ENCODE assay signal across 16 cellular contexts in the genomic region with DNA sequence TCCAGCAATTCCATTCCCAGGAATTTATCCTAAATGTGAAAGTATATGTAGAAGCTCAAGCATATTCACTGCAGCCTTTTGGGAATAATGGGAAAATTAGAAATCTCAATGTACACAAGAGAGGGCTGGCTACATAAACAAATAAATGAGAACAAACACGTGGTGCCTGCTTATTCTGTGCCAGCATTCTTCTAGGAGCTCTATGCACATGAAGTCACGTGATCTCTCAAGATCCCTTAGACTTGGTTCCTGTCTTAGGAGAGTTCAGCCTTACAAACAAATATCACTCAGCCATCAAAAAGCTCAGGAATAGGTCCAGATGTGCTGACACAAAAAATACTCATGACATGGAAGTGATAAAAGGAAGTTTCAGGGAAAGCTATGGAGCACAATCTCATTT.
DNase-seq lines count a peak whose midpoint lies in the region; ATAC-seq, FAIRE-seq and TF ChIP-seq lines count a peak whose summit lies in the region.
"Had no signal": no experiment of that assay in that cellular context is flagged by ENCODE, and none has a peak within 500 bp of the region (broad histone marks: within the 10 kb centered on the region; RNA-seq: fewer than 3 reads in every experiment).

No MANE protein-coding gene starts in this region.

- TF ChIP-seq EP300 in HepG2 (IDR thresholded peaks at IDR 0.05; ENCODE audit: low read depth in 2 of 2, low read length in 2 of 2) (no peak), HepG2 (CRISPR knock-in tag; IDR thresholded peaks at IDR 0.05; ENCODE audit: borderline replicate concordance) (no peak)

- 29% methylated on average over 2 of the region's 2 CpGs for WGBS in HepG2 (ENCODE audit: low lambda C conversion rate)
- WGBS in right lobe of liver (ENCODE audit: insufficient coverage, low coverage, low lambda C conversion rate, missing lambda C conversion rate): 37% methylated on average over 2 of the region's 2 CpGs

- ATAC-seq in HepG2 (no peak), right lobe of liver (no peak)
- ATAC-seq: HCT116 had no signal

- H3K4me1 ChIP-seq in HepG2 (ENCODE audit: insufficient read depth, low read length): peaks cover 27% of the 10 kb centered on the region
- H3K4me1 ChIP-seq in right lobe of liver: no peaks in the 10 kb centered on the region
- H3K4me1 ChIP-seq in uterus: no peaks in the 10 kb centered on the region

- CTCF ChIA-PET in HepG2 (lab: Yijun Ruan, JAX; ENCODE audit: low intra/inter-chr PET ratio, low total read pairs): no interaction called here

- no peak for TF ChIP-seq CTCF in HepG2 (CRISPR knock-in tag; IDR thresholded peaks at IDR 0.05)
- no peak for TF ChIP-seq CTCF in right lobe of liver (IDR thresholded peaks at IDR 0.05)
- TF ChIP-seq CTCF in choroid plexus epithelial cell (conservative IDR thresholded peaks at IDR 0.05; ENCODE audit: low read depth, low read length): no peak
- no peak for TF ChIP-seq CTCF in foreskin fibroblast (IDR thresholded peaks at IDR 0.05; ENCODE audit: low read depth, low read length)
- no peak for TF ChIP-seq CTCF in uterus (IDR thresholded peaks at IDR 0.05)

- H3K4me3 ChIP-seq in HepG2 (replicated peaks in 1 of 3; ENCODE audit: insufficient read depth in 1 of 3, low read depth in 2 of 3, low read length in 3 of 3) (no peak overlapping the region), right lobe of liver (no peak overlapping the region), choroid plexus epithelial cell (ENCODE audit: low read depth, low read length) (no peak overlapping the region), foreskin fibroblast (ENCODE audit: low read depth in 1 of 2, low read length in 2 of 2) (no peak overlapping the region), uterus (no peak overlapping the region)
- H3K4me3 ChIP-seq: BLaER1 had no signal

- DNase-seq in HepG2 (ENCODE audit: low spot score): no peak
- no peak for DNase-seq in right lobe of liver
- DNase-seq in choroid plexus epithelial cell (ENCODE audit: low read depth): peak; percentile 45
- DNase-seq in foreskin fibroblast: peak; percentile 6 to 20
- no peak for DNase-seq in epidermal melanocyte (ENCODE audit: insufficient read length, low spot score)
- DNase-seq in head of caudate nucleus: no peak
- no peak for DNase-seq in EL
- DNase-seq in uterus: no peak
- DNase-seq: AML-193; CD4-positive, CD25-positive, alpha-beta regulatory T cell; DMS53 had no signal

- H3K36me3 ChIP-seq in HepG2 (replicated peaks in 1 of 2; ENCODE audit: control insufficient read depth in 1 of 2, insufficient read depth in 2 of 2, low read length in 2 of 2) (no peaks in the 10 kb centered on the region), right lobe of liver (no peaks in the 10 kb centered on the region), uterus (no peaks in the 10 kb centered on the region)
- H3K36me3 ChIP-seq: BLaER1 had no signal

- no peaks in the 10 kb centered on the region for H3K79me2 ChIP-seq in HepG2 (ENCODE audit: insufficient read depth, low read length)

- POLR2A ChIA-PET in HepG2 (lab: Yijun Ruan, JAX): no interaction called here

- in situ Hi-C loops in HepG2 (cut with HindIII; ENCODE audit: extremely low pct_ligation_motif_present, low pct_unique_long_range_greater_than_20kb): no loop called here

- H3K27ac ChIP-seq in HepG2 (ENCODE audit: extremely low read length, insufficient read depth, low read length): no peak overlapping the region
- H3K27ac ChIP-seq in right lobe of liver: no peak overlapping the region
- H3K27ac ChIP-seq in uterus: no peak overlapping the region
- H3K27ac ChIP-seq: 22Rv1, BLaER1 had no signal

- H3K27me3 ChIP-seq in HepG2 (ENCODE audit: control insufficient read depth in 1 of 2, insufficient read depth in 2 of 2, low read length in 2 of 2): no peaks in the 10 kb centered on the region; a peak in 1 of 5 replicates
- H3K27me3 ChIP-seq in right lobe of liver: no peaks in the 10 kb centered on the region
- no peaks in the 10 kb centered on the region for H3K27me3 ChIP-seq in uterus
- H3K27me3 ChIP-seq: BLaER1 had no signal

- H2AFZ ChIP-seq in HepG2 (ENCODE audit: low read length): no peak overlapping the region

- TF ChIP-seq POLR2A in HepG2 (IDR thresholded peaks at IDR 0.05; ENCODE audit: insufficient read depth in 1 of 2, low read depth in 2 of 2, low read length in 2 of 2) (no peak), right lobe of liver (IDR thresholded peaks at IDR 0.05) (no peak), uterus (IDR thresholded peaks at IDR 0.05) (no peak)

- no peaks in the 10 kb centered on the region for H4K20me1 ChIP-seq in HepG2 (ENCODE audit: insufficient read depth, low read length)
- H4K20me1 ChIP-seq: BLaER1 had no signal

- intact Hi-C loops in HepG2 (cut with micrococcal nuclease; ENCODE audit: unreplicated experiment): no loop called here
- intact Hi-C loops in right lobe of liver (cut with DNase I): no loop called here
- intact Hi-C loops in head of caudate nucleus (cut with DNase I): no loop called here
- intact Hi-C loops in uterus (cut with DNase I; ENCODE audit: low total_unique reads): no loop called here

- H3K4me2 ChIP-seq in HepG2 (ENCODE audit: low read depth, low read length): no peak overlapping the region
- H3K4me2 ChIP-seq: BLaER1 had no signal

- H3K9me3 ChIP-seq in HepG2 (ENCODE audit: low read length) (no peaks in the 10 kb centered on the region), right lobe of liver (no peaks in the 10 kb centered on the region), uterus (no peaks in the 10 kb centered on the region)

- BruUV-seq in HepG2 (replicated peaks; lab: Mats Ljungman, UMichigan): no TSS peak

- H3K9ac ChIP-seq in HepG2 (ENCODE audit: insufficient read depth, low read depth, low read length): no peak overlapping the region
- H3K9ac ChIP-seq: BLaER1 had no signal

- no peak for TF ChIP-seq RAD21 in HepG2 (CRISPR knock-in tag; IDR thresholded peaks at IDR 0.05)

- FAIRE-seq in HepG2 (lab: Jason Lieb, UNC): no peak
- FAIRE-seq: GM18507, H54 had no signal

TF ChIP-seq in HepG2, 621 proteins besides CTCF, POLR2A, EP300 and RAD21:
- TF ChIP-seq MNT (IDR thresholded peaks at IDR 0.05): peak; percentile 26; the same call in 1 of the 2 replicates
- TF ChIP-seq RAD51 (IDR thresholded peaks at IDR 0.05; ENCODE audit: borderline replicate concordance): peak; percentile 74
- TF ChIP-seq USF2 (IDR thresholded peaks at IDR 0.05; ENCODE audit: low read depth, low read length): peak; percentile 72
- no peak for TF ChIP-seq USF2 (CRISPR knock-in tag; IDR thresholded peaks at IDR 0.05; ENCODE audit: borderline replicate concordance)
- TF ChIP-seq ZFAT (CRISPR knock-in tag; conservative IDR thresholded peaks at IDR 0.05): no peak
- no peak for TF ChIP-seq ZNF616 (CRISPR knock-in tag; IDR thresholded peaks at IDR 0.05; ENCODE audit: low read depth)

Comparison
In these comparisons a context has a peak if more than half of its experiments do, and no peak if none do; other contexts are left out.
1. DNase-seq: peak in choroid plexus epithelial cell (single experiment) and foreskin fibroblast (2 of 2); none in HepG2 (single experiment), right lobe of liver (0 of 3), epidermal melanocyte (single experiment), head of caudate nucleus (0 of 42), EL (single experiment) and uterus (0 of 2).